In genomic region chrX:67523932-67524331, GRCh38 we compare ENCODE assay signal across 18 cellular contexts. TPM values are rescaled to one million over a fixed set of nuclear protein-coding genes. Genes with fewer than 3 reads are reported as not detected.
"Had no signal": no experiment of that assay in that cellular context is flagged by ENCODE, and none has a peak within 500 bp of the region (broad histone marks: within the 10 kb centered on the region; RNA-seq: fewer than 3 reads in every experiment).

No MANE protein-coding gene starts in this region.

- DNase-seq: activated CD4-positive, alpha-beta T cell treated with anti-CD3 and anti-CD28 coated beads for 1 hour; activated CD4-positive, alpha-beta T cell treated with anti-CD3 and anti-CD28 coated beads, Interleukin-2, amount 50 U/mL, for 1 hour; activated CD8-positive, alpha-beta T cell treated with anti-CD3 and anti-CD28 coated beads, Interleukin-2, amount 10 ng/mL, durations not matched to agents 7 days and 5 days; activated gamma-delta T cell treated with Interleukin-2 at 50 U/mL for 16 hours; anterior cingulate cortex; effector CD8-positive, alpha-beta T cell; glutamatergic neuron; hippocampal formation; lower lobe of right lung; naive thymus-derived CD4-positive, alpha-beta T cell; stimulated activated CD4-positive, alpha-beta T cell treated with anti-CD3 and anti-CD28 coated beads, Interleukin-4, amount 100 ng/mL, for 24 hours; stimulated activated naive CD4-positive, alpha-beta T cell treated with Interleukin-2 at 50 U/mL for 16 hours; T-cell; upper lobe of left lung; WERI-Rb-1 had no signal

- H3K9me3 ChIP-seq: lower lobe of right lung had no signal

- H2AFZ ChIP-seq: neural progenitor cell had no signal

- ATAC-seq: activated CD8-positive, alpha-beta T cell treated with anti-CD3 and anti-CD28 coated beads, Interleukin-2, amount 10 ng/mL, durations not matched to agents 7 days and 5 days; naive thymus-derived CD4-positive, alpha-beta T cell; T-cell had no signal

- H3K27me3 ChIP-seq: neural progenitor cell, upper lobe of left lung had no signal

- H3K4me3 ChIP-seq: lower lobe of right lung, neural progenitor cell, upper lobe of left lung had no signal

- H3K36me3 ChIP-seq: lower lobe of right lung, neural progenitor cell, upper lobe of left lung, WERI-Rb-1 had no signal

- FAIRE-seq: frontal cortex had no signal

- H3K9ac ChIP-seq: neural progenitor cell had no signal

- H3K4me1 ChIP-seq: lower lobe of right lung, neural progenitor cell, upper lobe of left lung had no signal

- H3K4me2 ChIP-seq: neural progenitor cell had no signal

- H3K27ac ChIP-seq: lower lobe of right lung, neural progenitor cell, upper lobe of left lung, WERI-Rb-1 had no signal

RNA-seq across cellular contexts. Expression of gene AR, which starts 19.9 kb away (rescaled TPM):
- total RNA-seq: activated CD8-positive, alpha-beta T cell treated with anti-CD3 and anti-CD28 coated beads, Interleukin-2, amount 10 ng/mL, durations not matched to agents 7 days and 5 days; activated T-helper 1 cell treated with anti-CD3 and anti-CD28 coated beads, Interleukin-12 subunit alpha, Interleukin-12 subunit beta, Interleukin-2, Interleukin-4 antibody, amounts not matched to agents 30 ng/mL and 10 ng/mL and 1 ng/mL, durations not matched to agents 14 hours and 24 hours and 36 hours had no signal
- polyA plus RNA-seq: naive thymus-derived CD4-positive, alpha-beta T cell had no signal
